ENCODE assay signal across 1 cellular context in genomic region chr12:50927766-50928224, GRCh38.
TF ChIP-seq lines count a peak whose summit lies in the region.

No MANE protein-coding gene starts in this region.

TF ChIP-seq in liver, 16 proteins besides CTCF, POLR2A, EP300 and RAD21 (continued from another document):
- TF ChIP-seq ZBTB33 (IDR thresholded peaks at IDR 0.05) (no peak), NR2F2 (IDR thresholded peaks at IDR 0.05) (no peak)
